ENCODE assay signal across 40 cellular contexts in genomic region chr3:185276415-185276814, GRCh38.
"Had no signal": no experiment of that assay in that cellular context is flagged by ENCODE, and none has a peak within 500 bp of the region (broad histone marks: within the 10 kb centered on the region; RNA-seq: fewer than 3 reads in every experiment).

No MANE protein-coding gene starts in this region.

- ATAC-seq: activated naive CD4-positive, alpha-beta T cell treated with anti-CD3 and anti-CD28 coated beads, Interleukin-2, amount 50 U/mL, for 72 hours; activated naive CD8-positive, alpha-beta T cell treated with anti-CD3 and anti-CD28 coated beads, Interleukin-2, amount 50 U/mL, for 24 hours; activated T-cell treated with anti-CD3 and anti-CD28 coated beads, Interleukin-2, amount 50 U/mL, for 4 hours; activated T-cell treated with anti-CD3 and anti-CD28 coated beads, Interleukin-2, amount 50 U/mL, for 72 hours; activated T-helper 17 cell treated with anti-CD3 and anti-CD28 coated beads, Interleukin-2, amount 50 U/mL, for 72 hours; body of pancreas had no signal

- H3K9me3 Mint-ChIP-seq: activated naive CD4-positive, alpha-beta T cell treated with anti-CD3 and anti-CD28 coated beads for 36 hours; activated naive CD4-positive, alpha-beta T cell treated with anti-CD3 and anti-CD28 coated beads, Interleukin-2, amount 10 ng/mL, durations not matched to agents 7 days and 5 days; activated naive CD8-positive, alpha-beta T cell treated with anti-CD3 and anti-CD28 coated beads, Interleukin-2, amount 10 ng/mL, durations not matched to agents 7 days and 5 days; activated T-cell treated with anti-CD3 and anti-CD28 coated beads, Interleukin-2, amount 50 U/mL, for 24 hours; activated T-cell treated with anti-CD3 and anti-CD28 coated beads, Interleukin-2, amount 50 U/mL, for 72 hours; activated T-helper 17 cell treated with anti-CD3 and anti-CD28 coated beads, Interleukin-2, amount 50 U/mL, for 72 hours; central memory CD8-positive, alpha-beta T cell had no signal

- FAIRE-seq: astrocyte, bronchial epithelial cell had no signal

- H3K36me3 Mint-ChIP-seq: activated naive CD4-positive, alpha-beta T cell treated with anti-CD3 and anti-CD28 coated beads, Interleukin-2, amount 10 ng/mL, durations not matched to agents 7 days and 5 days; activated naive CD4-positive, alpha-beta T cell treated with anti-CD3 and anti-CD28 coated beads, Interleukin-2, amount 50 U/mL, for 24 hours; activated naive CD8-positive, alpha-beta T cell treated with anti-CD3 and anti-CD28 coated beads for 36 hours; activated naive CD8-positive, alpha-beta T cell treated with anti-CD3 and anti-CD28 coated beads, Interleukin-2, amount 10 ng/mL, durations not matched to agents 7 days and 5 days had no signal

- H3K4me1 ChIP-seq: adrenal gland, ascending aorta, body of pancreas, breast epithelium had no signal

- H3K4me3 Mint-ChIP-seq: activated naive CD4-positive, alpha-beta T cell treated with anti-CD3 and anti-CD28 coated beads for 36 hours; activated naive CD4-positive, alpha-beta T cell treated with anti-CD3 and anti-CD28 coated beads, Interleukin-2, amount 10 ng/mL, durations not matched to agents 7 days and 5 days; activated naive CD4-positive, alpha-beta T cell treated with anti-CD3 and anti-CD28 coated beads, Interleukin-2, amount 50 U/mL, for 24 hours; activated naive CD8-positive, alpha-beta T cell; activated naive CD8-positive, alpha-beta T cell treated with anti-CD3 and anti-CD28 coated beads for 36 hours; activated naive CD8-positive, alpha-beta T cell treated with anti-CD3 and anti-CD28 coated beads, Interleukin-2, amount 10 ng/mL, durations not matched to agents 7 days and 5 days; activated naive CD8-positive, alpha-beta T cell treated with anti-CD3 and anti-CD28 coated beads, Interleukin-2, amount 50 U/mL, for 24 hours; activated T-cell treated with anti-CD3 and anti-CD28 coated beads, Interleukin-2, amount 50 U/mL, for 24 hours; activated T-cell treated with anti-CD3 and anti-CD28 coated beads, Interleukin-2, amount 50 U/mL, for 4 hours; activated T-cell treated with anti-CD3 and anti-CD28 coated beads, Interleukin-2, amount 50 U/mL, for 72 hours; activated T-helper 1 cell treated with anti-CD3 and anti-CD28 coated beads, Interleukin-12 subunit alpha, Interleukin-12 subunit beta, Interleukin-2, Interleukin-4 antibody, amounts not matched to agents 30 ng/mL and 10 ng/mL and 1 ng/mL, durations not matched to agents 14 hours and 24 hours and 36 hours; activated T-helper 17 cell treated with anti-CD3 and anti-CD28 coated beads, Interleukin-2, amount 50 U/mL, for 72 hours; brain; central memory CD8-positive, alpha-beta T cell had no signal

- H3K36me3 ChIP-seq: adrenal gland, ascending aorta, brain microvascular endothelial cell, breast epithelium, cardiac muscle cell had no signal

- H3K27ac ChIP-seq: adrenal gland, ascending aorta, body of pancreas, brain microvascular endothelial cell, breast epithelium, cardiac muscle cell had no signal

- H3K4me3 ChIP-seq: adrenal gland, ascending aorta, body of pancreas, breast epithelium, cardiac muscle cell had no signal

- H3K27me3 ChIP-seq: ascending aorta, body of pancreas, brain microvascular endothelial cell had no signal

- DNase-seq: activated effector memory CD4-positive, alpha-beta T cell treated with anti-CD3 and anti-CD28 coated beads, Interleukin-2, amount 50 U/mL, for 16 hours; activated effector memory CD4-positive, alpha-beta T cell treated with Interleukin-2 at 50 U/mL for 16 hours; activated gamma-delta T cell; activated gamma-delta T cell treated with Interleukin-2 at 50 U/mL for 16 hours; activated naive CD4-positive, alpha-beta T cell; activated naive CD4-positive, alpha-beta T cell treated with anti-CD3 and anti-CD28 coated beads for 36 hours; activated naive CD4-positive, alpha-beta T cell treated with anti-CD3 and anti-CD28 coated beads, Interleukin-2, amount 10 ng/mL, durations not matched to agents 7 days and 5 days; activated naive CD4-positive, alpha-beta T cell treated with anti-CD3 and anti-CD28 coated beads, Interleukin-2, amount 50 U/mL, for 16 hours; activated naive CD4-positive, alpha-beta T cell treated with Interleukin-2 at 50 U/mL for 16 hours; activated naive CD8-positive, alpha-beta T cell treated with anti-CD3 and anti-CD28 coated beads for 36 hours; activated naive CD8-positive, alpha-beta T cell treated with anti-CD3 and anti-CD28 coated beads, Interleukin-2, amount 10 ng/mL, durations not matched to agents 7 days and 5 days; activated naive CD8-positive, alpha-beta T cell treated with anti-CD3 and anti-CD28 coated beads, Interleukin-2, amount 50 U/mL, for 24 hours; activated T-cell treated with anti-CD3 and anti-CD28 coated beads, Interleukin-2, amount 50 U/mL, for 1 hour; activated T-cell treated with anti-CD3 and anti-CD28 coated beads, Interleukin-2, amount 50 U/mL, for 24 hours; activated T-cell treated with anti-CD3 and anti-CD28 coated beads, Interleukin-2, amount 50 U/mL, for 4 hours; activated T-cell treated with anti-CD3 and anti-CD28 coated beads, Interleukin-2, amount 50 U/mL, for 48 hours; activated T-cell treated with anti-CD3 and anti-CD28 coated beads, Interleukin-2, amount 50 U/mL, for 72 hours; adrenal gland; amniotic stem cell; amygdala; anterior cingulate cortex; aorta; body of pancreas; brain microvascular endothelial cell; caudate nucleus; central memory CD4-positive, alpha-beta T cell; cerebellar nuclear complex had no signal

- H3K27ac Mint-ChIP-seq: activated naive CD4-positive, alpha-beta T cell treated with anti-CD3 and anti-CD28 coated beads for 36 hours; activated naive CD4-positive, alpha-beta T cell treated with anti-CD3 and anti-CD28 coated beads, Interleukin-2, amount 10 ng/mL, durations not matched to agents 7 days and 5 days; activated naive CD4-positive, alpha-beta T cell treated with anti-CD3 and anti-CD28 coated beads, Interleukin-2, amount 50 U/mL, for 24 hours; activated naive CD4-positive, alpha-beta T cell treated with anti-CD3 and anti-CD28 coated beads, Interleukin-2, amount 50 U/mL, for 72 hours; activated naive CD8-positive, alpha-beta T cell; activated naive CD8-positive, alpha-beta T cell treated with anti-CD3 and anti-CD28 coated beads for 36 hours; activated naive CD8-positive, alpha-beta T cell treated with anti-CD3 and anti-CD28 coated beads, Interleukin-2, amount 10 ng/mL, durations not matched to agents 7 days and 5 days; activated naive CD8-positive, alpha-beta T cell treated with anti-CD3 and anti-CD28 coated beads, Interleukin-2, amount 50 U/mL, for 24 hours; activated T-cell treated with anti-CD3 and anti-CD28 coated beads, Interleukin-2, amount 50 U/mL, for 24 hours; activated T-cell treated with anti-CD3 and anti-CD28 coated beads, Interleukin-2, amount 50 U/mL, for 72 hours; activated T-helper 1 cell treated with anti-CD3 and anti-CD28 coated beads, Interleukin-12 subunit alpha, Interleukin-12 subunit beta, Interleukin-2, Interleukin-4 antibody, amounts not matched to agents 30 ng/mL and 10 ng/mL and 1 ng/mL, durations not matched to agents 14 hours and 24 hours and 36 hours; activated T-helper 17 cell treated with anti-CD3 and anti-CD28 coated beads, Interleukin-2, amount 50 U/mL, for 72 hours; activated T-helper 2 cell treated with anti-CD3 and anti-CD28 coated beads, Interferon-gamma antibody, Interleukin-2, Interleukin-4, amounts not matched to agents 10 μg/mL and 5 μg/mL and 100 μg/mL, durations not matched to agents 14 hours and 24 hours and 36 hours; brain had no signal

- H3K9me3 ChIP-seq: adrenal gland, ascending aorta, body of pancreas, breast epithelium had no signal

- H3K4me1 Mint-ChIP-seq: activated naive CD4-positive, alpha-beta T cell treated with anti-CD3 and anti-CD28 coated beads, Interleukin-2, amount 50 U/mL, for 24 hours; activated T-helper 17 cell treated with anti-CD3 and anti-CD28 coated beads, Interleukin-2, amount 50 U/mL, for 72 hours; central memory CD8-positive, alpha-beta T cell had no signal
